ENCODE assay signal across 24 cellular contexts in the genomic region with DNA sequence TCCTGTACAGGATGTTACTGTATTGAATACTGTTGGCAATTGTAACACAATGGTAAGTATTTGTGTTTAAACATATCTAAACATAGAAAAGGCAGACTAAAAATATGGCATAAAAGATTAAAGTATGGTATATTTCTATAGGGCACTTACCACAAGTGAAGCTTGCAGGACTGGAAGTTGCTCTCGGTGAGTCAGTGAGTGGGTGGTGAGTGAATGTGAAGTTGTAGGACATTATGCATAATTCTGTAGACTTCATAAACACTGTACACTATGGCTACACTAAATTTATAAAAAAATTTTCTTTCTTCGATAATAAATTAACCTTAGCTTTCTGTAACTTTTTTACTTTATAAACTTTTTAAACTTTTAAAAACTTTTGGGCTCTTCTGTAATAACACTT. TPM values are rescaled to one million over a fixed set of nuclear protein-coding genes. Genes with fewer than 3 reads are reported as not detected.
DNase-seq lines count a peak whose midpoint lies in the region; ATAC-seq and TF ChIP-seq lines count a peak whose summit lies in the region.
"Had no signal": no experiment of that assay in that cellular context is flagged by ENCODE, and none has a peak within 500 bp of the region (broad histone marks: within the 10 kb centered on the region; RNA-seq: fewer than 3 reads in every experiment).

No MANE protein-coding gene starts in this region.

- no peaks in the 10 kb centered on the region for H3K36me3 ChIP-seq in adipocyte (ENCODE audit: control insufficient read depth, insufficient read depth, low read length, severe bottlenecking)
- H3K36me3 ChIP-seq: BE2C had no signal

- no peak for ATAC-seq in activated CD8-positive, alpha-beta T cell treated with anti-CD3 and anti-CD28 coated beads for 36 hours
- ATAC-seq in activated CD8-positive, alpha-beta T cell treated with anti-CD3 and anti-CD28 coated beads, Interleukin-2, amount 10 ng/mL, durations not matched to agents 7 days and 5 days = no peak
- no peak for ATAC-seq in activated T-cell treated with anti-CD3 and anti-CD28 coated beads, Interleukin-2, amount 50 U/mL, for 72 hours (replicated peaks in 1 of 2)

- H3K9me3 ChIP-seq in adipocyte (ENCODE audit: control insufficient read depth, low read length) = no peaks in the 10 kb centered on the region
- H3K9me3 ChIP-seq: BE2C had no signal

- H3K27me3 ChIP-seq in adipocyte (replicated peaks; ENCODE audit: control insufficient read depth, insufficient read depth, low read length) = peaks cover 13% of the 10 kb centered on the region
- H3K27me3 ChIP-seq: BE2C had no signal

- TF ChIP-seq CTCF in activated CD8-positive, alpha-beta T cell treated with anti-CD3 and anti-CD28 coated beads for 36 hours (IDR thresholded peaks at IDR 0.05) = no peak
- no peak for TF ChIP-seq CTCF in fibroblast of mammary gland (conservative IDR thresholded peaks at IDR 0.05; ENCODE audit: control insufficient read depth, insufficient read depth, low read depth, low read length)

- H3K9me3 Mint-ChIP-seq in activated CD8-positive, alpha-beta T cell treated with anti-CD3 and anti-CD28 coated beads for 36 hours = no peaks in the 10 kb centered on the region
- no peaks in the 10 kb centered on the region for H3K9me3 Mint-ChIP-seq in activated CD8-positive, alpha-beta T cell treated with anti-CD3 and anti-CD28 coated beads, Interleukin-2, amount 10 ng/mL, durations not matched to agents 7 days and 5 days (ENCODE audit: insufficient read depth)
- no peaks in the 10 kb centered on the region for H3K9me3 Mint-ChIP-seq in activated T-cell treated with anti-CD3 and anti-CD28 coated beads, Interleukin-2, amount 50 U/mL, for 72 hours
- H3K9me3 Mint-ChIP-seq: CD4-positive, CD25-positive, alpha-beta regulatory T cell; H9; IgD-negative memory B cell had no signal

- DNase-seq in activated CD8-positive, alpha-beta T cell treated with anti-CD3 and anti-CD28 coated beads for 36 hours = peak; percentile 40
- no peak for DNase-seq in activated CD8-positive, alpha-beta T cell treated with anti-CD3 and anti-CD28 coated beads, Interleukin-2, amount 10 ng/mL, durations not matched to agents 7 days and 5 days
- peak; percentile 31 for DNase-seq in adipocyte (ENCODE audit: low read depth)
- DNase-seq in fibroblast of mammary gland (ENCODE audit: low read depth) = peak; percentile 28
- DNase-seq in ecto neural progenitor cell (ENCODE audit: low spot score) = no peak
- no peak for DNase-seq in activated T-cell treated with anti-CD3 and anti-CD28 coated beads, Interleukin-2, amount 50 U/mL, for 72 hours
- no peak for DNase-seq in NCI-H1436 treated with DMSO at 0.1 percent for 48 hours (lab: John Stamatoyannopoulos, UW)
- DNase-seq: BE2C; CD4-positive, CD25-positive, alpha-beta regulatory T cell; COR-L47; DMS 273 treated with DMSO at 0.1 percent for 48 hours; DND-41; GDM1; H9; Kasumi-1; MM.1S; NCI-H1092 treated with DMSO at 0.1 percent for 48 hours; NCI-H1694 treated with DMSO at 0.1 percent for 48 hours; NCI-H2227 treated with DMSO at 0.1 percent for 48 hours; NCI-H510A treated with DMSO at 0.1 percent for 48 hours; NCI-H774; OCI-M1; SHP77 had no signal

- H3K9ac ChIP-seq in adipocyte (ENCODE audit: low read length) = no peak overlapping the region

- peaks cover 16% of the 10 kb centered on the region for H3K27me3 Mint-ChIP-seq in activated CD8-positive, alpha-beta T cell treated with anti-CD3 and anti-CD28 coated beads for 36 hours
- H3K27me3 Mint-ChIP-seq in activated CD8-positive, alpha-beta T cell treated with anti-CD3 and anti-CD28 coated beads, Interleukin-2, amount 10 ng/mL, durations not matched to agents 7 days and 5 days (ENCODE audit: low read depth) = peaks cover 32% of the 10 kb centered on the region
- peaks cover 23% of the 10 kb centered on the region for H3K27me3 Mint-ChIP-seq in activated T-cell treated with anti-CD3 and anti-CD28 coated beads, Interleukin-2, amount 50 U/mL, for 72 hours (ENCODE audit: low read depth)

- H3K4me1 ChIP-seq in adipocyte (ENCODE audit: control insufficient read depth, insufficient read depth, low read length) = peaks cover 3% of the 10 kb centered on the region
- H3K4me1 ChIP-seq: BE2C had no signal

- H3K4me3 ChIP-seq in adipocyte (ENCODE audit: low read length) (no peak overlapping the region), fibroblast of mammary gland (ENCODE audit: control insufficient read depth, low read depth, low read length) (no peak overlapping the region)

- H3K4me3 Mint-ChIP-seq in activated CD8-positive, alpha-beta T cell treated with anti-CD3 and anti-CD28 coated beads for 36 hours = no peak overlapping the region
- no peak overlapping the region for H3K4me3 Mint-ChIP-seq in activated CD8-positive, alpha-beta T cell treated with anti-CD3 and anti-CD28 coated beads, Interleukin-2, amount 10 ng/mL, durations not matched to agents 7 days and 5 days
- no peak overlapping the region for H3K4me3 Mint-ChIP-seq in activated T-cell treated with anti-CD3 and anti-CD28 coated beads, Interleukin-2, amount 50 U/mL, for 72 hours
- H3K4me3 Mint-ChIP-seq: CD4-positive, CD25-positive, alpha-beta regulatory T cell; H9; IgD-negative memory B cell had no signal

- intact Hi-C loops in activated CD8-positive, alpha-beta T cell treated with anti-CD3 and anti-CD28 coated beads for 36 hours (cut with micrococcal nuclease) = no loop called here

- CTCF ChIA-PET in activated CD8-positive, alpha-beta T cell treated with anti-CD3 and anti-CD28 coated beads for 36 hours (lab: Charles Lee) = no interaction called here
- CTCF ChIA-PET in activated CD8-positive, alpha-beta T cell treated with anti-CD3 and anti-CD28 coated beads, Interleukin-2, amount 10 ng/mL, durations not matched to agents 7 days and 5 days (lab: Charles Lee) = interaction anchor here (1.2 kb wide), 1 partner anchor 14 kb away, joined by 3 read pairs; no protein-coding TSS in a partner anchor

- H3K36me3 Mint-ChIP-seq in activated CD8-positive, alpha-beta T cell treated with anti-CD3 and anti-CD28 coated beads for 36 hours (ENCODE audit: low read depth) = no peaks in the 10 kb centered on the region
- H3K36me3 Mint-ChIP-seq in activated CD8-positive, alpha-beta T cell treated with anti-CD3 and anti-CD28 coated beads, Interleukin-2, amount 10 ng/mL, durations not matched to agents 7 days and 5 days (ENCODE audit: low read depth) = no peaks in the 10 kb centered on the region
- no peaks in the 10 kb centered on the region for H3K36me3 Mint-ChIP-seq in activated T-cell treated with anti-CD3 and anti-CD28 coated beads, Interleukin-2, amount 50 U/mL, for 72 hours (ENCODE audit: insufficient read depth in 2 of 2)
- H3K36me3 Mint-ChIP-seq: CD4-positive, CD25-positive, alpha-beta regulatory T cell had no signal

- peaks cover 8% of the 10 kb centered on the region for H3K4me1 Mint-ChIP-seq in activated CD8-positive, alpha-beta T cell treated with anti-CD3 and anti-CD28 coated beads for 36 hours (ENCODE audit: low read depth)
- peaks cover 4% of the 10 kb centered on the region for H3K4me1 Mint-ChIP-seq in activated CD8-positive, alpha-beta T cell treated with anti-CD3 and anti-CD28 coated beads, Interleukin-2, amount 10 ng/mL, durations not matched to agents 7 days and 5 days (ENCODE audit: low read depth)
- H3K4me1 Mint-ChIP-seq in activated T-cell treated with anti-CD3 and anti-CD28 coated beads, Interleukin-2, amount 50 U/mL, for 72 hours (ENCODE audit: low read depth) = no peaks in the 10 kb centered on the region

- H3K27ac Mint-ChIP-seq in activated CD8-positive, alpha-beta T cell treated with anti-CD3 and anti-CD28 coated beads for 36 hours = no peak overlapping the region
- no peak overlapping the region for H3K27ac Mint-ChIP-seq in activated CD8-positive, alpha-beta T cell treated with anti-CD3 and anti-CD28 coated beads, Interleukin-2, amount 10 ng/mL, durations not matched to agents 7 days and 5 days
- H3K27ac Mint-ChIP-seq in activated T-cell treated with anti-CD3 and anti-CD28 coated beads, Interleukin-2, amount 50 U/mL, for 72 hours = no peak overlapping the region
- H3K27ac Mint-ChIP-seq: CD4-positive, CD25-positive, alpha-beta regulatory T cell; H9; IgD-negative memory B cell had no signal

- POLR2A ChIA-PET in activated CD8-positive, alpha-beta T cell treated with anti-CD3 and anti-CD28 coated beads for 36 hours (lab: Charles Lee) = no interaction called here
- POLR2A ChIA-PET in activated CD8-positive, alpha-beta T cell treated with anti-CD3 and anti-CD28 coated beads, Interleukin-2, amount 10 ng/mL, durations not matched to agents 7 days and 5 days (lab: Charles Lee) = no interaction called here

RNA-seq across cellular contexts. Expression of a gene that starts 13.7 kb away (rescaled TPM):
- total RNA-seq in activated CD8-positive, alpha-beta T cell treated with anti-CD3 and anti-CD28 coated beads for 36 hours = 1 to 10 TPM; 3.8 to 5.2 TPM
- 10 to 100 TPM in 1 of 2 experiments, 1 to 10 TPM in 1; 9.7 to 10.0 TPM for total RNA-seq in activated CD8-positive, alpha-beta T cell treated with anti-CD3 and anti-CD28 coated beads, Interleukin-2, amount 10 ng/mL, durations not matched to agents 7 days and 5 days
- 1 to 10 TPM; 4.1 to 8.1 TPM for total RNA-seq in activated T-cell treated with anti-CD3 and anti-CD28 coated beads, Interleukin-2, amount 50 U/mL, for 72 hours

Comparison
In these comparisons a context has a peak if more than half of its experiments do, and no peak if none do; other contexts are left out.
1. DNase-seq: peak in activated CD8-positive, alpha-beta T cell treated with anti-CD3 and anti-CD28 coated beads for 36 hours (single experiment), adipocyte (single experiment) and fibroblast of mammary gland (single experiment); none in activated CD8-positive, alpha-beta T cell treated with anti-CD3 and anti-CD28 coated beads, Interleukin-2, amount 10 ng/mL, durations not matched to agents 7 days and 5 days (single experiment), ecto neural progenitor cell (single experiment), activated T-cell treated with anti-CD3 and anti-CD28 coated beads, Interleukin-2, amount 50 U/mL, for 72 hours (0 of 2) and NCI-H1436 treated with DMSO at 0.1 percent for 48 hours (single experiment).